15 cellular contexts compared by ENCODE assay signal in genomic region chr5:120504057-120504456, GRCh38. TPM values are rescaled to one million over a fixed set of nuclear protein-coding genes. Genes with fewer than 3 reads are reported as not detected.
DNase-seq lines count a peak whose midpoint lies in the region; ATAC-seq and TF ChIP-seq lines count a peak whose summit lies in the region.
"Had no signal": no experiment of that assay in that cellular context is flagged by ENCODE, and none has a peak within 500 bp of the region (broad histone marks: within the 10 kb centered on the region; RNA-seq: fewer than 3 reads in every experiment).

No MANE protein-coding gene starts in this region.

- no peak overlapping the region for H2AFZ ChIP-seq in GM23338

- H3K9me2 ChIP-seq in GM23338 (ENCODE audit: insufficient read depth) = no peaks in the 10 kb centered on the region

- H3K27ac ChIP-seq in GM23338 (ENCODE audit: low read depth) (no peak overlapping the region), Peyer's patch (no peak overlapping the region), SJCRH30 (no peak overlapping the region)
- H3K27ac ChIP-seq: BLaER1 treated with 17β-estradiol and CSF1 and Interleukin-3, amounts not matched to agents 10 nM and 100 nM had no signal

- no peak for TF ChIP-seq CTCF in GM23338 (conservative IDR thresholded peaks at IDR 0.05; ENCODE audit: low read depth in 2 of 2)
- TF ChIP-seq CTCF in choroid plexus epithelial cell (conservative IDR thresholded peaks at IDR 0.05; ENCODE audit: low read depth, low read length) = no peak
- no peak for TF ChIP-seq CTCF in Peyer's patch (IDR thresholded peaks at IDR 0.05)

- no peak for TF ChIP-seq RAD21 in Ishikawa (IDR thresholded peaks at IDR 0.05; ENCODE audit: low read depth)

- H3K36me3 ChIP-seq in GM23338 (ENCODE audit: insufficient read depth) (no peaks in the 10 kb centered on the region), Peyer's patch (no peaks in the 10 kb centered on the region), SJCRH30 (no peaks in the 10 kb centered on the region)
- H3K36me3 ChIP-seq: BLaER1 treated with 17β-estradiol and CSF1 and Interleukin-3, amounts not matched to agents 10 nM and 100 nM had no signal

- no peaks in the 10 kb centered on the region for H4K20me1 ChIP-seq in GM23338 (replicated peaks; ENCODE audit: insufficient read depth)
- H4K20me1 ChIP-seq: BLaER1 treated with 17β-estradiol and CSF1 and Interleukin-3, amounts not matched to agents 10 nM and 100 nM had no signal

- peaks cover 5% of the 10 kb centered on the region; the same call in 2 of the 3 replicates for H3K36me3 Mint-ChIP-seq in GM23338 (ENCODE audit: low read depth)
- H3K36me3 Mint-ChIP-seq: CD4-positive, CD25-positive, alpha-beta regulatory T cell had no signal

- H3K4me3 Mint-ChIP-seq in GM23338 = no peak overlapping the region
- H3K4me3 Mint-ChIP-seq: CD4-positive, CD25-positive, alpha-beta regulatory T cell; IgD-negative memory B cell had no signal

- H3K9me3 Mint-ChIP-seq in GM23338 = 0 out of 3 replicates have a peak, but pooled peaks cover 2% of the 10 kb centered on the region

- H3K4me1 ChIP-seq in GM23338 (ENCODE audit: insufficient read depth) (peaks cover 18% of the 10 kb centered on the region), Peyer's patch (no peaks in the 10 kb centered on the region), SJCRH30 (no peaks in the 10 kb centered on the region)
- H3K4me1 ChIP-seq: BLaER1 treated with 17β-estradiol and CSF1 and Interleukin-3, amounts not matched to agents 10 nM and 100 nM had no signal

- no peak overlapping the region for H3K4me2 ChIP-seq in GM23338
- H3K4me2 ChIP-seq: BLaER1 treated with 17β-estradiol and CSF1 and Interleukin-3, amounts not matched to agents 10 nM and 100 nM had no signal

- no peak overlapping the region; the same call in 1 of the 2 replicates for H3K27ac Mint-ChIP-seq in GM23338
- H3K27ac Mint-ChIP-seq: CD4-positive, CD25-positive, alpha-beta regulatory T cell; IgD-negative memory B cell had no signal

- H3K4me1 Mint-ChIP-seq in GM23338 = peaks cover 20% of the 10 kb centered on the region
- H3K4me1 Mint-ChIP-seq: CD4-positive, CD25-positive, alpha-beta regulatory T cell; IgD-negative memory B cell had no signal

- no peaks in the 10 kb centered on the region for H3K79me2 ChIP-seq in GM23338 (replicated peaks; ENCODE audit: insufficient read depth)

- no peak for TF ChIP-seq EP300 in Ishikawa (IDR thresholded peaks at IDR 0.05; ENCODE audit: borderline replicate concordance)

- H3F3A ChIP-seq in GM23338 (replicated peaks; ENCODE audit: low read depth) = no peaks in the 10 kb centered on the region

- H3K27me3 ChIP-seq in GM23338 (ENCODE audit: insufficient read depth) (no peaks in the 10 kb centered on the region), Peyer's patch (no peaks in the 10 kb centered on the region), SJCRH30 (no peaks in the 10 kb centered on the region)
- H3K27me3 ChIP-seq: BLaER1 treated with 17β-estradiol and CSF1 and Interleukin-3, amounts not matched to agents 10 nM and 100 nM had no signal

- no peaks in the 10 kb centered on the region for H3K27me3 Mint-ChIP-seq in GM23338 (ENCODE audit: insufficient read depth, low read depth, poor library complexity)
- H3K27me3 Mint-ChIP-seq: CD4-positive, CD25-positive, alpha-beta regulatory T cell had no signal

- H3K9me3 ChIP-seq in Peyer's patch (no peaks in the 10 kb centered on the region), SJCRH30 (replicated peaks) (no peaks in the 10 kb centered on the region)
- H3K9me3 ChIP-seq: BLaER1 treated with 17β-estradiol and CSF1 and Interleukin-3, amounts not matched to agents 10 nM and 100 nM had no signal

- DNase-seq in GM23338 (ENCODE audit: low spot score) (no peak), choroid plexus epithelial cell (ENCODE audit: low read depth) (peak; percentile 36), myocyte (ENCODE audit: low read depth) (peak; percentile 9), hypothalamus (lab: John Stamatoyannopoulos, UW) (no peak), Peyer's patch (no peak), SJCRH30 (no peak)
- DNase-seq: ACHN; CD4-positive, CD25-positive, alpha-beta regulatory T cell; DMS53; GF-D8; H7 had no signal

- no peak for TF ChIP-seq POLR2A in Peyer's patch (IDR thresholded peaks at IDR 0.05)

- no peak for ATAC-seq in GM23338

- H3K4me3 ChIP-seq in GM23338 (no peak overlapping the region), choroid plexus epithelial cell (ENCODE audit: low read depth, low read length) (no peak overlapping the region), Peyer's patch (no peak overlapping the region), SJCRH30 (no peak overlapping the region)
- H3K4me3 ChIP-seq: BLaER1 treated with 17β-estradiol and CSF1 and Interleukin-3, amounts not matched to agents 10 nM and 100 nM had no signal

TF ChIP-seq in GM23338, 12 proteins besides CTCF, POLR2A, EP300 and RAD21:
- TF ChIP-seq REST (IDR thresholded peaks at IDR 0.05; ENCODE audit: unreplicated experiment) (peak; percentile 59), NANOG (IDR thresholded peaks at IDR 0.05; ENCODE audit: borderline replicate concordance) (no peak)

TF ChIP-seq in Ishikawa, 13 proteins besides CTCF, POLR2A, EP300 and RAD21:
- TF ChIP-seq FOXM1 (IDR thresholded peaks at IDR 0.05; ENCODE audit: borderline replicate concordance, low read depth) = no peak
- peak; percentile 61 for TF ChIP-seq REST (IDR thresholded peaks at IDR 0.05; ENCODE audit: low read depth)
- TF ChIP-seq, protein P1, sequence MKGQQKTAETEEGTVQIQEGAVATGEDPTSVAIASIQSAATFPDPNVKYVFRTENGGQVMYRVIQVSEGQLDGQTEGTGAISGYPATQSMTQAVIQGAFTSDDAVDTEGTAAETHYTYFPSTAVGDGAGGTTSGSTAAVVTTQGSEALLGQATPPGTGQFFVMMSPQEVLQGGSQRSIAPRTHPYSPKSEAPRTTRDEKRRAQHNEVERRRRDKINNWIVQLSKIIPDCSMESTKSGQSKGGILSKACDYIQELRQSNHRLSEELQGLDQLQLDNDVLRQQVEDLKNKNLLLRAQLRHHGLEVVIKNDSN (IDR thresholded peaks at IDR 0.05) = no peak

RNA-seq across cellular contexts. Expression of gene PRR16, which starts 40.0 kb away (rescaled TPM):
- total RNA-seq in GM23338 (2014; rRNA removed; shearing (Covaris generic)) = 0.62 and 1.0 TPM in 2 replicates
- polyA plus RNA-seq in GM23338 (2016; fragmentation: Nextera tagmentation; extraction: Ambion mirVana) = 0.64 and 1.7 TPM in 2 replicates
- 9.2 and 17.2 TPM in 2 replicates for total RNA-seq in myocyte
- 24.0 TPM for polyA plus RNA-seq in myocyte (2012)
- 10 to 100 TPM in 1 of 4 donors, 1 to 10 TPM in 3; 2.9 to 37.1 (median 3.8) TPM for total RNA-seq in Peyer's patch
- total RNA-seq in SJCRH30 (2014; rRNA removed; shearing (Covaris generic)) = 0.20 and 0.84 TPM in 2 replicates
- total RNA-seq: CD4-positive, CD25-positive, alpha-beta regulatory T cell; H7; HT-29 had no signal
- polyA plus RNA-seq: CD4-positive, CD25-positive, alpha-beta regulatory T cell; IgD-negative memory B cell had no signal

Comparison
In these comparisons a context has a peak if more than half of its experiments do, and no peak if none do; other contexts are left out.
1. DNase-seq: peak in choroid plexus epithelial cell (single experiment) and myocyte (single experiment); none in GM23338 (single experiment), hypothalamus (0 of 51), Peyer's patch (0 of 3) and SJCRH30 (0 of 2).